In genomic region chr16:30470170-30470512, GRCh38 we compare ENCODE assay signal across 16 cellular contexts. TPM values are rescaled to one million over a fixed set of nuclear protein-coding genes. Genes with fewer than 3 reads are reported as not detected.
DNase-seq lines count a peak whose midpoint lies in the region; ATAC-seq, FAIRE-seq and TF ChIP-seq lines count a peak whose summit lies in the region.
"Had no signal": no experiment of that assay in that cellular context is flagged by ENCODE, and none has a peak within 500 bp of the region (broad histone marks: within the 10 kb centered on the region; RNA-seq: fewer than 3 reads in every experiment).

No MANE protein-coding gene starts in this region.

- no peaks in the 10 kb centered on the region for H3K9me3 Mint-ChIP-seq in CD4-positive, CD25-positive, alpha-beta regulatory T cell
- H3K9me3 Mint-ChIP-seq in activated CD4-positive, alpha-beta memory T cell treated with anti-CD3 and anti-CD28 coated beads, Interleukin-2, amount 10 ng/mL, durations not matched to agents 7 days and 5 days: no peaks in the 10 kb centered on the region

- H3K36me3 ChIP-seq in CD4-positive, CD25-positive, alpha-beta regulatory T cell (ENCODE audit: control insufficient read depth, insufficient read depth, low read length): peaks cover 1% of the 10 kb centered on the region
- H3K36me3 ChIP-seq in keratinocyte (ENCODE audit: control insufficient read depth in 2 of 2, extremely low read depth in 1 of 2, insufficient read depth in 2 of 2, low read length in 2 of 2): no peaks in the 10 kb centered on the region
- no peaks in the 10 kb centered on the region for H3K36me3 ChIP-seq in brain microvascular endothelial cell (replicated peaks)

- H3K27ac Mint-ChIP-seq in CD4-positive, CD25-positive, alpha-beta regulatory T cell: peak overlapping the region; percentile 55 to 96 (median 96)
- H3K27ac Mint-ChIP-seq in activated CD4-positive, alpha-beta memory T cell treated with anti-CD3 and anti-CD28 coated beads, Interleukin-2, amount 10 ng/mL, durations not matched to agents 7 days and 5 days: peak overlapping the region; percentile 96

- no peaks in the 10 kb centered on the region for H3K27me3 ChIP-seq in CD4-positive, CD25-positive, alpha-beta regulatory T cell (ENCODE audit: control insufficient read depth, insufficient read depth, low read length)
- H3K27me3 ChIP-seq in keratinocyte (ENCODE audit: control insufficient read depth, extremely low read depth, insufficient read depth, low read length) (peaks cover 14% of the 10 kb centered on the region), brain microvascular endothelial cell (replicated peaks) (peaks cover 17% of the 10 kb centered on the region)

- no peaks in the 10 kb centered on the region for H3K9me1 ChIP-seq in keratinocyte (ENCODE audit: control insufficient read depth, extremely low read depth, insufficient read depth, low read length)

- H3K36me3 Mint-ChIP-seq in CD4-positive, CD25-positive, alpha-beta regulatory T cell: peaks cover 17% of the 10 kb centered on the region
- H3K36me3 Mint-ChIP-seq in activated CD4-positive, alpha-beta memory T cell treated with anti-CD3 and anti-CD28 coated beads, Interleukin-2, amount 10 ng/mL, durations not matched to agents 7 days and 5 days (ENCODE audit: low read depth): peaks cover 25% of the 10 kb centered on the region

- in situ Hi-C loops in brain microvascular endothelial cell (cut with HindIII; ENCODE audit: low pct_ligation_motif_present, low sequenced_read_pairs): no loop called here

- H3K27me3 Mint-ChIP-seq in CD4-positive, CD25-positive, alpha-beta regulatory T cell: no peaks in the 10 kb centered on the region
- no peaks in the 10 kb centered on the region for H3K27me3 Mint-ChIP-seq in activated CD4-positive, alpha-beta memory T cell treated with anti-CD3 and anti-CD28 coated beads, Interleukin-2, amount 10 ng/mL, durations not matched to agents 7 days and 5 days

- no peaks in the 10 kb centered on the region for H4K20me1 ChIP-seq in keratinocyte (ENCODE audit: control insufficient read depth, extremely low read depth, insufficient read depth, low read length)

- no peaks in the 10 kb centered on the region for H3K79me2 ChIP-seq in keratinocyte (ENCODE audit: control insufficient read depth, insufficient read depth, low read length)

- H3K4me1 Mint-ChIP-seq in CD4-positive, CD25-positive, alpha-beta regulatory T cell: peaks cover 15 to 71% (median 28%) of the 10 kb centered on the region in 4 donors
- H3K4me1 Mint-ChIP-seq in activated CD4-positive, alpha-beta memory T cell treated with anti-CD3 and anti-CD28 coated beads, Interleukin-2, amount 10 ng/mL, durations not matched to agents 7 days and 5 days: peaks cover 50% of the 10 kb centered on the region

- H3K4me2 ChIP-seq in keratinocyte (ENCODE audit: control insufficient read depth, extremely low read depth, insufficient read depth, low read depth, low read length): peak overlapping the region; percentile 27

- CTCF ChIA-PET in activated CD4-positive, alpha-beta memory T cell treated with anti-CD3 and anti-CD28 coated beads, Interleukin-2, amount 10 ng/mL, durations not matched to agents 7 days and 5 days (lab: Charles Lee): interaction anchor here (0.6 to 7.3 kb wide), 4 partner anchors 12 to 248 kb away, joined by 3 to 107 read pairs (median 12); partner anchors contain the start of gene DCTPP1

- DNase-seq in CD4-positive, CD25-positive, alpha-beta regulatory T cell: peak in 1 of 3 donors; percentile 52
- peak; percentile 49 for DNase-seq in GM12865 (ENCODE audit: low read depth)
- no peak for DNase-seq in activated CD4-positive, alpha-beta memory T cell treated with anti-CD3 and anti-CD28 coated beads, Interleukin-2, amount 10 ng/mL, durations not matched to agents 7 days and 5 days
- DNase-seq in keratinocyte (ENCODE audit: low read depth, low spot score): no peak
- DNase-seq in brain microvascular endothelial cell: no peak
- DNase-seq in SKM-1 treated with dmso at 0.1 percent for 144 hours (lab: John Stamatoyannopoulos, UW; ENCODE audit: unreplicated experiment): no peak
- DNase-seq in OCI-M1 (lab: John Stamatoyannopoulos, UW): no peak
- DNase-seq in retina: no peak
- DNase-seq: dorsolateral prefrontal cortex, mucosa of descending colon, NCI-H1417, NCI-H226 had no signal

- no peak overlapping the region for H2AFZ ChIP-seq in keratinocyte (ENCODE audit: control insufficient read depth, low read length)

- no peak for FAIRE-seq in keratinocyte (lab: Jason Lieb, UNC)

- POLR2A ChIA-PET in activated CD4-positive, alpha-beta memory T cell treated with anti-CD3 and anti-CD28 coated beads, Interleukin-2, amount 10 ng/mL, durations not matched to agents 7 days and 5 days (lab: Charles Lee): interaction anchor here (0.6 to 10.7 kb wide), 6 partner anchors 11 to 882 kb away, joined by 3 to 400 read pairs (median 84); partner anchors contain the start of gene SEPHS2

- peak overlapping the region; percentile 87 for H3K27ac ChIP-seq in CD4-positive, CD25-positive, alpha-beta regulatory T cell (ENCODE audit: insufficient read depth, low read length, poor library complexity, severe bottlenecking)
- H3K27ac ChIP-seq in keratinocyte (ENCODE audit: control insufficient read depth, insufficient read depth, low read length): no peak overlapping the region
- H3K27ac ChIP-seq in brain microvascular endothelial cell: no peak overlapping the region
- H3K27ac ChIP-seq: dorsolateral prefrontal cortex, SK-N-MC, VCaP had no signal

- dilution Hi-C loops in keratinocyte (cut with MboI; ENCODE audit: extremely low pct_ligation_motif_present, low sequenced_read_pairs): no loop called here

- H3K4me1 ChIP-seq in CD4-positive, CD25-positive, alpha-beta regulatory T cell (ENCODE audit: control insufficient read depth, insufficient read depth, low read length, poor library complexity, severe bottlenecking): peaks cover 57% of the 10 kb centered on the region
- peaks cover 2% of the 10 kb centered on the region for H3K4me1 ChIP-seq in keratinocyte (ENCODE audit: control insufficient read depth, extremely low read depth, insufficient read depth, low read length)

- TF ChIP-seq CTCF in GM12865 (IDR thresholded peaks at IDR 0.05; ENCODE audit: insufficient read depth, low read depth, low read length, missing control alignments) (no peak), keratinocyte (optimal IDR thresholded peaks at IDR 0.05 in 1 of 3, IDR thresholded peaks at IDR 0.05 in 1 of 3, conservative IDR thresholded peaks at IDR 0.05 in 1 of 3; ENCODE audit: extremely low read depth in 1 of 3, insufficient read depth in 2 of 3, low read length in 3 of 3) (no peak), brain microvascular endothelial cell (IDR thresholded peaks at IDR 0.05; ENCODE audit: low read depth, low read length, missing control alignments) (no peak)

- no peaks in the 10 kb centered on the region for H3K9me3 ChIP-seq in CD4-positive, CD25-positive, alpha-beta regulatory T cell (ENCODE audit: control insufficient read depth in 2 of 2, low read length in 2 of 2)
- H3K9me3 ChIP-seq in keratinocyte (ENCODE audit: control insufficient read depth, low read depth, low read length): no peaks in the 10 kb centered on the region
- H3K9me3 ChIP-seq: mucosa of descending colon had no signal

- H3K4me3 ChIP-seq in CD4-positive, CD25-positive, alpha-beta regulatory T cell (ENCODE audit: low read depth, low read length): no peak overlapping the region
- H3K4me3 ChIP-seq in GM12865 (ENCODE audit: low read depth, low read length) (no peak overlapping the region), keratinocyte (ENCODE audit: control insufficient read depth in 2 of 3, extremely low read depth in 1 of 3, insufficient read depth in 2 of 3, low read depth in 1 of 3, low read length in 3 of 3) (no peak overlapping the region), brain microvascular endothelial cell (ENCODE audit: low read depth, low read length) (no peak overlapping the region)
- H3K4me3 ChIP-seq: dorsolateral prefrontal cortex, mucosa of descending colon, SK-N-MC had no signal

- H3K4me3 Mint-ChIP-seq in CD4-positive, CD25-positive, alpha-beta regulatory T cell: peak overlapping the region in 3 of 4 donors; percentile 62 to 80 (median 80)
- peak overlapping the region; percentile 21 for H3K4me3 Mint-ChIP-seq in activated CD4-positive, alpha-beta memory T cell treated with anti-CD3 and anti-CD28 coated beads, Interleukin-2, amount 10 ng/mL, durations not matched to agents 7 days and 5 days

- no peak for ATAC-seq in CD4-positive, CD25-positive, alpha-beta regulatory T cell (ENCODE audit: low read depth in 2 of 2)
- ATAC-seq: mucosa of descending colon had no signal

- H3K9ac ChIP-seq in keratinocyte (ENCODE audit: control insufficient read depth, extremely low read depth, insufficient read depth, low read length): no peak overlapping the region

RNA-seq across cellular contexts. Expression of gene ITGAL, which starts 2.4 kb away (rescaled TPM):
- total RNA-seq in CD4-positive, CD25-positive, alpha-beta regulatory T cell: 393 TPM
- 100 to 1,000 TPM; 106 to 155 (median 116) TPM for polyA plus RNA-seq in CD4-positive, CD25-positive, alpha-beta regulatory T cell
- 100 to 1,000 TPM; 583 to 586 TPM for total RNA-seq in activated CD4-positive, alpha-beta memory T cell treated with anti-CD3 and anti-CD28 coated beads, Interleukin-2, amount 10 ng/mL, durations not matched to agents 7 days and 5 days
- polyA plus RNA-seq in keratinocyte: not detected in 3 replicates
- not detected for polyA plus RNA-seq in keratinocyte (2011; ENCODE audit: low read depth)
- polyA plus RNA-seq in keratinocyte (2011; cell fraction: cytosol; rRNA removed): not detected in 2 replicates
- polyA plus RNA-seq in keratinocyte (2011; cell fraction: nucleus; rRNA removed): not detected in 2 replicates
- polyA plus RNA-seq in keratinocyte (2012; ENCODE audit: low replicate concordance): not detected in 2 replicates
- polyA minus RNA-seq in keratinocyte: not detected in 3 replicates
- polyA minus RNA-seq in keratinocyte (2011; cell fraction: cytosol; rRNA and poly(A)+ RNA removed): not detected
- not detected in 2 replicates for polyA minus RNA-seq in keratinocyte (2011; cell fraction: nucleus; rRNA and poly(A)+ RNA removed)
- total RNA-seq: Daoy, osteocyte had no signal

RNA-seq across cellular contexts. Expression of gene SEPHS2, which starts 24.5 kb away (rescaled TPM):
- total RNA-seq in CD4-positive, CD25-positive, alpha-beta regulatory T cell: 26.0 TPM
- polyA plus RNA-seq in CD4-positive, CD25-positive, alpha-beta regulatory T cell: 10 to 100 TPM; 76.4 to 89.8 (median 81.5) TPM
- 10 to 100 TPM; 56.3 to 57.8 TPM for total RNA-seq in activated CD4-positive, alpha-beta memory T cell treated with anti-CD3 and anti-CD28 coated beads, Interleukin-2, amount 10 ng/mL, durations not matched to agents 7 days and 5 days
- 33.2 to 38.1 TPM (median 36.5 TPM) in 3 replicates for polyA plus RNA-seq in keratinocyte
- 19.3 TPM for polyA plus RNA-seq in keratinocyte (2011; ENCODE audit: low read depth)
- 32.8 and 38.9 TPM in 2 replicates for polyA plus RNA-seq in keratinocyte (2011; cell fraction: cytosol; rRNA removed)
- 24.1 and 25.4 TPM in 2 replicates for polyA plus RNA-seq in keratinocyte (2011; cell fraction: nucleus; rRNA removed)
- polyA plus RNA-seq in keratinocyte (2012; ENCODE audit: low replicate concordance): 28.7 and 34.1 TPM in 2 replicates
- 10.1 to 25.9 TPM (median 25.8 TPM) in 3 replicates for polyA minus RNA-seq in keratinocyte
- polyA minus RNA-seq in keratinocyte (2011; cell fraction: cytosol; rRNA and poly(A)+ RNA removed): 26.7 TPM
- polyA minus RNA-seq in keratinocyte (2011; cell fraction: nucleus; rRNA and poly(A)+ RNA removed): 10.8 and 14.6 TPM in 2 replicates

RNA-seq across cellular contexts. Expression of gene DCTPP1, which starts 40.3 kb away (rescaled TPM):
- total RNA-seq in CD4-positive, CD25-positive, alpha-beta regulatory T cell: 20.1 TPM
- polyA plus RNA-seq in CD4-positive, CD25-positive, alpha-beta regulatory T cell: 100 to 1,000 TPM in 3 of 4 donors, 10 to 100 TPM in 1; 93.5 to 110 (median 103) TPM
- 10 to 100 TPM; 51.3 to 51.4 TPM for total RNA-seq in activated CD4-positive, alpha-beta memory T cell treated with anti-CD3 and anti-CD28 coated beads, Interleukin-2, amount 10 ng/mL, durations not matched to agents 7 days and 5 days
- polyA plus RNA-seq in keratinocyte: 68.5 to 95.8 TPM (median 88.5 TPM) in 3 replicates
- 6.5 TPM for polyA plus RNA-seq in keratinocyte (2011; ENCODE audit: low read depth)
- 88.0 and 93.5 TPM in 2 replicates for polyA plus RNA-seq in keratinocyte (2011; cell fraction: cytosol; rRNA removed)
- 33.2 and 34.7 TPM in 2 replicates for polyA plus RNA-seq in keratinocyte (2011; cell fraction: nucleus; rRNA removed)
- 35.7 and 81.8 TPM in 2 replicates for polyA plus RNA-seq in keratinocyte (2012; ENCODE audit: low replicate concordance)
- 28.6 to 38.1 TPM (median 28.8 TPM) in 3 replicates for polyA minus RNA-seq in keratinocyte
- polyA minus RNA-seq in keratinocyte (2011; cell fraction: cytosol; rRNA and poly(A)+ RNA removed): 48.5 TPM
- 6.4 and 8.3 TPM in 2 replicates for polyA minus RNA-seq in keratinocyte (2011; cell fraction: nucleus; rRNA and poly(A)+ RNA removed)

RNA-seq across cellular contexts. Expression of gene ZNF768, which starts 56.2 kb away (rescaled TPM):
- 4.0 TPM for total RNA-seq in CD4-positive, CD25-positive, alpha-beta regulatory T cell
- polyA plus RNA-seq in CD4-positive, CD25-positive, alpha-beta regulatory T cell: 1 to 10 TPM in 1 of 4 donors, under 1 TPM in 3; 0.40 to 1.2 (median 0.66) TPM
- total RNA-seq in activated CD4-positive, alpha-beta memory T cell treated with anti-CD3 and anti-CD28 coated beads, Interleukin-2, amount 10 ng/mL, durations not matched to agents 7 days and 5 days: 1 to 10 TPM; 5.9 to 6.0 TPM
- 10.9 to 16.6 TPM (median 13.7 TPM) in 3 replicates for polyA plus RNA-seq in keratinocyte
- 4.4 TPM for polyA plus RNA-seq in keratinocyte (2011; ENCODE audit: low read depth)
- 12.5 and 22.1 TPM in 2 replicates for polyA plus RNA-seq in keratinocyte (2011; cell fraction: cytosol; rRNA removed)
- 21.7 and 32.7 TPM in 2 replicates for polyA plus RNA-seq in keratinocyte (2011; cell fraction: nucleus; rRNA removed)
- polyA plus RNA-seq in keratinocyte (2012; ENCODE audit: low replicate concordance): 17.2 and 19.4 TPM in 2 replicates
- polyA minus RNA-seq in keratinocyte: 6.5 to 10.8 TPM (median 9.9 TPM) in 3 replicates
- polyA minus RNA-seq in keratinocyte (2011; cell fraction: cytosol; rRNA and poly(A)+ RNA removed): 26.9 TPM
- 10.2 and 10.3 TPM in 2 replicates for polyA minus RNA-seq in keratinocyte (2011; cell fraction: nucleus; rRNA and poly(A)+ RNA removed)
